Comparison of ENCODE assay signal across 12 cellular contexts in the genomic region with DNA sequence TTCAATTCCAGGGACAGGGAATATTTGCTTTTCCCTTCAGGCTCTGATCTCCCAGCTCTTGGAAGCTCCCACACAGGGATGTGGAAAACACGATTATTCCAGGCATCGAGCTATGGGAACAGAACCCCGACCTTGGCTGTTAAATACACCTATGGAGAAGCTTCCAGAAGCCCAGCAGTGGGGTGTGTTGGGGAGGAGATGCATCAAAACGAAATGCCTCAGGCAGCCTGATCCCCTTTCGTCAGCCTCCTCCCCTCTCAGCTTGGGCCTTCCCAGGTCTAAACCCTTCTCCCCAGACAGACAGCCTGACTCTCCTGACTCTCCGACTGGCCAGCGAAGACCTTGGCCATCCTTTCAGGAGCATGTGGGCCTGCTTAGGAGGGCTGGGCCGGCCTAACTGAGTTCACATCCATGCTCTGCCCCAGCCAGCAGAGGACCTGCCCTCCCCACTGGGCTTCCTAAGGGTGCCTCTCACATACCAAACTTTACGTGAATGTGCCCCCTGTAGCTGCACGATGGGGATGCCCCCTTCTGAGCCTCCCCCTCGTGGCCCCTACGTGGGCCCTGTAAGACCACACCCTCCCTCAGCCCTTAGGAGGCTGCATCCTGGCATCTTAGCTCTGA. TPM values are rescaled to one million over a fixed set of nuclear protein-coding genes. Genes with fewer than 3 reads are reported as not detected.
DNase-seq lines count a peak whose midpoint lies in the region; ATAC-seq, FAIRE-seq and TF ChIP-seq lines count a peak whose summit lies in the region.
"Had no signal": no experiment of that assay in that cellular context is flagged by ENCODE, and none has a peak within 500 bp of the region (broad histone marks: within the 10 kb centered on the region; RNA-seq: fewer than 3 reads in every experiment).

No MANE protein-coding gene starts in this region.

- H3K36me3 Mint-ChIP-seq in CD8-positive, alpha-beta T cell: peaks cover 2% of the 10 kb centered on the region

- H2BK120ac ChIP-seq in mesendoderm (ENCODE audit: low read depth, low read length): no peak overlapping the region

- CTCF ChIA-PET in CD8-positive, alpha-beta T cell (lab: Charles Lee): interaction anchor here (0.8 to 5.5 kb wide), 8 partner anchors 9 to 238 kb away, joined by 3 to 61 read pairs (median 4); no protein-coding TSS in a partner anchor

- TF ChIP-seq POLR2A in esophagus squamous epithelium (IDR thresholded peaks at IDR 0.05): no peak
- TF ChIP-seq POLR2A in stomach (IDR thresholded peaks at IDR 0.05): no peak

- H2BK15ac ChIP-seq in mesendoderm (replicated peaks; ENCODE audit: low read depth): no peak overlapping the region

- peak overlapping the region; percentile 74 for H3K27ac Mint-ChIP-seq in CD8-positive, alpha-beta T cell
- H3K27ac Mint-ChIP-seq: activated T-helper 1 cell treated with anti-CD3 and anti-CD28 coated beads, Interleukin-12 subunit alpha, Interleukin-12 subunit beta, Interleukin-2, Interleukin-4 antibody, amounts not matched to agents 30 ng/mL and 10 ng/mL and 1 ng/mL, durations not matched to agents 14 hours and 24 hours and 36 hours had no signal

- no peak overlapping the region for H2BK5ac ChIP-seq in mesendoderm (ENCODE audit: low read length)

- no peaks in the 10 kb centered on the region for H3K9me3 ChIP-seq in CD8-positive, alpha-beta T cell (ENCODE audit: low read length)
- no peaks in the 10 kb centered on the region for H3K9me3 ChIP-seq in esophagus squamous epithelium
- H3K9me3 ChIP-seq in stomach: no peaks in the 10 kb centered on the region
- H3K9me3 ChIP-seq: adrenal gland, SJSA1 had no signal

- WGBS in esophagus squamous epithelium, 2 donors: 49 to 79% methylated on average over 10 to 12 of the region's 12 CpGs
- WGBS in mesendoderm (ENCODE audit: extremely low coverage, insufficient coverage, low lambda C conversion rate): no CpG with 5 or more reads among the region's 12 CpGs
- 65 to 81% (median 73%) methylated on average over 12 of the region's 12 CpGs for WGBS in stomach, 5 donors

- intact Hi-C loops in CD8-positive, alpha-beta T cell (cut with DNase I, micrococcal nuclease): loop anchor here (2.0 to 10.0 kb wide), 7 partner anchors 361 to 1488 kb away; partner anchors contain the start of genes BNIP1 (in 1 of the 2), CREBRF (in 1 of the 2), STK10 (in 1 of the 2) and UBTD2 (in 1 of the 2)
- intact Hi-C loops in esophagus squamous epithelium (cut with DNase I): loop anchor here (5.0 kb wide), 1 partner anchor 233 kb away; no protein-coding TSS in a partner anchor
- intact Hi-C loops in stomach (cut with DNase I; ENCODE audit: low total_unique reads): loop anchor here (5.0 kb wide), 1 partner anchor 218 kb away; no protein-coding TSS in a partner anchor

- H3K27ac ChIP-seq in CD8-positive, alpha-beta T cell (ENCODE audit: low read depth, low read length): no peak overlapping the region
- H3K27ac ChIP-seq in esophagus squamous epithelium (peak overlapping the region; percentile 28 to 84 (median 78)), mesendoderm (ENCODE audit: low read depth, low read length) (no peak overlapping the region), stomach (peak overlapping the region in 4 of 5 donors; percentile 63 to 84 (median 80))
- H3K27ac ChIP-seq: SJSA1 had no signal

- no peaks in the 10 kb centered on the region for H3K79me1 ChIP-seq in mesendoderm (ENCODE audit: low read length)

- no peaks in the 10 kb centered on the region for H3K9me3 Mint-ChIP-seq in CD8-positive, alpha-beta T cell
- H3K9me3 Mint-ChIP-seq: activated T-helper 1 cell treated with anti-CD3 and anti-CD28 coated beads, Interleukin-12 subunit alpha, Interleukin-12 subunit beta, Interleukin-2, Interleukin-4 antibody, amounts not matched to agents 30 ng/mL and 10 ng/mL and 1 ng/mL, durations not matched to agents 14 hours and 24 hours and 36 hours had no signal

- H3K79me2 ChIP-seq in mesendoderm (ENCODE audit: control insufficient read depth, insufficient read depth, low read length): no peaks in the 10 kb centered on the region

- H3K4me2 ChIP-seq in mesendoderm (ENCODE audit: low read length): no peak overlapping the region

- no peak overlapping the region for H3K4me3 Mint-ChIP-seq in CD8-positive, alpha-beta T cell
- H3K4me3 Mint-ChIP-seq: activated T-helper 1 cell treated with anti-CD3 and anti-CD28 coated beads, Interleukin-12 subunit alpha, Interleukin-12 subunit beta, Interleukin-2, Interleukin-4 antibody, amounts not matched to agents 30 ng/mL and 10 ng/mL and 1 ng/mL, durations not matched to agents 14 hours and 24 hours and 36 hours had no signal

- peaks cover 11% of the 10 kb centered on the region for H3K4me1 Mint-ChIP-seq in CD8-positive, alpha-beta T cell (ENCODE audit: low read depth)

- ATAC-seq in CD8-positive, alpha-beta T cell: no peak

- POLR2A ChIA-PET in CD8-positive, alpha-beta T cell (lab: Charles Lee): no interaction called here

- no peak overlapping the region for H3K18ac ChIP-seq in mesendoderm (ENCODE audit: low read length)

- H3K23ac ChIP-seq in mesendoderm (ENCODE audit: low read length): no peak overlapping the region

- peaks cover 10% of the 10 kb centered on the region for H3K4me1 ChIP-seq in CD8-positive, alpha-beta T cell (ENCODE audit: insufficient read depth, low read length)
- H3K4me1 ChIP-seq in esophagus squamous epithelium (peaks cover 12 to 71% (median 26%) of the 10 kb centered on the region in 3 donors), mesendoderm (ENCODE audit: control insufficient read depth, low read depth, low read length) (no peaks in the 10 kb centered on the region), stomach (peaks cover 13 to 41% (median 28%) of the 10 kb centered on the region in 4 donors)

- H3K56ac ChIP-seq in mesendoderm (ENCODE audit: low read length): peak overlapping the region; percentile 5

- H4K8ac ChIP-seq in mesendoderm (ENCODE audit: low read depth, low read length): no peak overlapping the region

- no peak for DNase-seq in CD8-positive, alpha-beta T cell
- DNase-seq in esophagus squamous epithelium (lab: John Stamatoyannopoulos, UW) (no peak), mesendoderm (no peak), stomach (no peak), RCC 7860 (ENCODE audit: low spot score) (no peak), GM10266 (ENCODE audit: extremely low spot score) (no peak)
- no peak for DNase-seq in stimulated activated CD4-positive, alpha-beta T cell treated with anti-CD3 and anti-CD28 coated beads, Interleukin-4, amount 100 ng/mL, for 1 hour
- no peak for DNase-seq in activated naive CD4-positive, alpha-beta T cell (lab: John Stamatoyannopoulos, UW)
- DNase-seq: activated CD4-positive, alpha-beta T cell treated with anti-CD3 and anti-CD28 coated beads, Interleukin-2, amount 50 U/mL, for 4 hours; adrenal gland had no signal

- no peak for FAIRE-seq in RCC 7860 (lab: Jason Lieb, UNC)

- no peak for TF ChIP-seq CTCF in CD8-positive, alpha-beta T cell (IDR thresholded peaks at IDR 0.05)
- TF ChIP-seq CTCF in esophagus squamous epithelium (IDR thresholded peaks at IDR 0.05) (no peak), stomach (IDR thresholded peaks at IDR 0.05) (no peak), GM10266 (IDR thresholded peaks at IDR 0.05; ENCODE audit: control insufficient read depth, insufficient read depth, low read depth, missing control alignments) (no peak)

- H3K36me3 ChIP-seq in CD8-positive, alpha-beta T cell (ENCODE audit: insufficient read depth, low read length): no peaks in the 10 kb centered on the region
- H3K36me3 ChIP-seq in esophagus squamous epithelium (peaks cover 0 to 3% (median 0%) of the 10 kb centered on the region in 3 donors), mesendoderm (ENCODE audit: control insufficient read depth, insufficient read depth, low read length) (no peaks in the 10 kb centered on the region), stomach (no peaks in the 10 kb centered on the region)
- H3K36me3 ChIP-seq: adrenal gland, SJSA1 had no signal

- TF ChIP-seq EP300 in stomach (IDR thresholded peaks at IDR 0.05): no peak

- no peak overlapping the region for H2AK5ac ChIP-seq in mesendoderm (ENCODE audit: low read length)

- H3K4me3 ChIP-seq in CD8-positive, alpha-beta T cell (ENCODE audit: low read depth, low read length): no peak overlapping the region
- no peak overlapping the region for H3K4me3 ChIP-seq in esophagus squamous epithelium
- no peak overlapping the region for H3K4me3 ChIP-seq in mesendoderm (ENCODE audit: low read length)
- no peak overlapping the region for H3K4me3 ChIP-seq in stomach
- H3K4me3 ChIP-seq: adrenal gland, SJSA1 had no signal

- H3K27me3 ChIP-seq in CD8-positive, alpha-beta T cell (ENCODE audit: insufficient read depth, low read length): no peaks in the 10 kb centered on the region
- H3K27me3 ChIP-seq in esophagus squamous epithelium (no peaks in the 10 kb centered on the region), mesendoderm (ENCODE audit: insufficient read depth, low read length, poor library complexity) (no peaks in the 10 kb centered on the region), stomach (peaks cover 0 to 7% (median 0%) of the 10 kb centered on the region in 3 donors)
- H3K27me3 ChIP-seq: adrenal gland, SJSA1 had no signal

- no peak overlapping the region for H4K5ac ChIP-seq in mesendoderm (ENCODE audit: low read length)

- H3K27me3 Mint-ChIP-seq in CD8-positive, alpha-beta T cell (ENCODE audit: low read depth): no peaks in the 10 kb centered on the region

- H3K9ac ChIP-seq in mesendoderm (ENCODE audit: low read length): no peak overlapping the region

- H3K4ac ChIP-seq in mesendoderm (ENCODE audit: low read depth, low read length): no peak overlapping the region

RNA-seq across cellular contexts. Expression of gene NEURL1B, which starts 54.5 kb away (rescaled TPM):
- total RNA-seq in CD8-positive, alpha-beta T cell: under 1 TPM; 0.05 to 0.11 TPM
- total RNA-seq in esophagus squamous epithelium (10 to 100 TPM; 11.9 to 18.8 (median 15.6) TPM), stomach (10 to 100 TPM in 4 of 5 donors, 1 to 10 TPM in 1; 9.1 to 60.3 (median 17.4) TPM)
- polyA plus RNA-seq in mesendoderm (2013, experiment 1 of 2): 4.4 TPM
- 4.5 TPM for polyA plus RNA-seq in mesendoderm (2013, experiment 2 of 2)
- polyA plus RNA-seq in stomach: 1 to 10 TPM; 2.7 to 7.3 (median 4.2) TPM

Comparison
In these comparisons a context has a peak if more than half of its experiments do, and no peak if none do; other contexts are left out.
1. H3K27ac ChIP-seq: peak in esophagus squamous epithelium (4 of 4) and stomach (4 of 5); none in CD8-positive, alpha-beta T cell (single experiment) and mesendoderm (single experiment).
2. RNA of gene NEURL1B, which starts 54.5 kb away (total RNA-seq): 11.9 to 18.8 TPM in esophagus squamous epithelium and 9.1 to 60.3 TPM in stomach; 0.05 to 0.11 TPM in CD8-positive, alpha-beta T cell; every median in the first group is over 4 times any median in the second.